In genomic region chr19:58150328-58150921, GRCh38 we compare ENCODE assay signal across 8 cellular contexts. TPM values are rescaled to one million over a fixed set of nuclear protein-coding genes. Genes with fewer than 3 reads are reported as not detected.
A peak's percentile ranks its signal among the peaks of the same experiment; 100 is the strongest.
DNase-seq lines count a peak whose midpoint lies in the region; ATAC-seq and TF ChIP-seq lines count a peak whose summit lies in the region.

ZNF329 (minus strand) TSS chr19:58150789; CDS start chr19:58129503, 21,286 bp downstream.

- peak within 1 kb of the TSS; percentile 100 for H3K4me3 ChIP-seq in AG09309 (ENCODE audit: control insufficient read depth, low read depth, low read length)
- peak within 1 kb of the TSS; percentile 83 for H3K4me3 ChIP-seq in OCI-LY1 (ENCODE audit: low read depth, low read length, poor library complexity, severe bottlenecking)
- peak within 1 kb of the TSS; percentile 98 for H3K4me3 ChIP-seq in epithelial cell of proximal tubule (ENCODE audit: low read depth, low read length)
- H3K4me3 ChIP-seq in mucosa of descending colon = peak within 1 kb of the TSS; percentile 74

- no peak for TF ChIP-seq CTCF in AG09309 (IDR thresholded peaks at IDR 0.05; ENCODE audit: control insufficient read depth, insufficient read depth, low read depth, low read length, missing control alignments)
- no peak for TF ChIP-seq CTCF in OCI-LY1 (IDR thresholded peaks at IDR 0.05; ENCODE audit: low read length)
- no peak for TF ChIP-seq CTCF in epithelial cell of proximal tubule (conservative IDR thresholded peaks at IDR 0.05; ENCODE audit: low read depth, low read length)
- TF ChIP-seq CTCF in mucosa of descending colon (IDR thresholded peaks at IDR 0.05) = no peak

- DNase-seq in AG09309 (ENCODE audit: low read depth) = peak; percentile 32
- peak; percentile 80 for DNase-seq in GM19238 (ENCODE audit: insufficient read length, low spot score)
- DNase-seq in HK-2 (ENCODE audit: unreplicated experiment) = peak; percentile 96
- DNase-seq in activated T-cell treated with anti-CD3 and anti-CD28 coated beads for 4 hours = peak; percentile 93
- DNase-seq in epithelial cell of proximal tubule (ENCODE audit: low read depth) = no peak
- DNase-seq in mucosa of descending colon = peak; percentile 89 to 96 (median 91)
- peak; percentile 87 to 90 for DNase-seq in stimulated activated CD8-positive, alpha-beta memory T cell treated with anti-CD3 and anti-CD28 coated beads, Interleukin-2, amount 100 ng/mL, for 48 hours (ENCODE audit: low read depth in 2 of 2)

- intact Hi-C loops in mucosa of descending colon (cut with DNase I, micrococcal nuclease) = loop anchor here in 1 of 2 donors (5.0 kb wide), 1 partner anchor 128 kb away; no protein-coding TSS in a partner anchor

- H3K9me3 ChIP-seq in OCI-LY1 (ENCODE audit: low read length) (peaks cover 25% of the 10 kb centered on the region), mucosa of descending colon (peaks cover 18% of the 10 kb centered on the region)

- H3K9me2 ChIP-seq in OCI-LY1 (ENCODE audit: low read depth, low read length) = no peaks in the 10 kb centered on the region

- no peaks in the 10 kb centered on the region for H4K20me1 ChIP-seq in OCI-LY1 (ENCODE audit: insufficient read depth, low read length)

- H3K36me3 ChIP-seq in OCI-LY1 (ENCODE audit: insufficient read depth, low read length) (peaks cover 9% of the 10 kb centered on the region), mucosa of descending colon (ENCODE audit: low read depth) (no peaks in the 10 kb centered on the region)

- H3K4me2 ChIP-seq in OCI-LY1 (ENCODE audit: low read length) = peak within 1 kb of the TSS; percentile 81

- H3K27ac ChIP-seq in OCI-LY1 (ENCODE audit: low read depth, low read length, poor library complexity, severe bottlenecking) = peak within 1 kb of the TSS; percentile 18

- H2AFZ ChIP-seq in OCI-LY1 (ENCODE audit: low read length) = peak within 1 kb of the TSS; percentile 100

- ATAC-seq in mucosa of descending colon = peak; percentile 80

- no peaks in the 10 kb centered on the region for H3F3A ChIP-seq in OCI-LY1 (ENCODE audit: insufficient read depth, low read length)

- peak within 1 kb of the TSS; percentile 80 for H3K9ac ChIP-seq in OCI-LY1 (ENCODE audit: low read length)

- H3K79me2 ChIP-seq in OCI-LY1 (ENCODE audit: insufficient read depth, low read length) = 0 out of 2 replicates have a peak, but pooled peaks cover 5% of the 10 kb centered on the region

- peaks cover 17% of the 10 kb centered on the region for H3K4me1 ChIP-seq in OCI-LY1 (ENCODE audit: insufficient read depth, low read length, severe bottlenecking)
- H3K4me1 ChIP-seq in mucosa of descending colon (ENCODE audit: low read depth) = peaks cover 16% of the 10 kb centered on the region

- no peaks in the 10 kb centered on the region for H3K27me3 ChIP-seq in OCI-LY1 (ENCODE audit: insufficient read depth, low read length)

RNA-seq across cellular contexts. Expression of gene ZNF329, which starts in this region (rescaled TPM):
- total RNA-seq in epithelial cell of proximal tubule = 4.1 and 7.1 TPM in 2 replicates
- total RNA-seq in mucosa of descending colon = 10 to 100 TPM in 1 of 3 donors, 1 to 10 TPM in 2; 3.5 to 10.3 (median 4.9) TPM
